In genomic region chr11:10808553-10809372, GRCh38 we compare ENCODE assay signal across 8 cellular contexts. TPM values are rescaled to one million over a fixed set of nuclear protein-coding genes. Genes with fewer than 3 reads are reported as not detected.
DNase-seq lines count a peak whose midpoint lies in the region; ATAC-seq and TF ChIP-seq lines count a peak whose summit lies in the region.

EIF4G2 (minus strand) TSS chr11:10808926.

- CTCF ChIA-PET in activated naive CD4-positive, alpha-beta T cell treated with anti-CD3 and anti-CD28 coated beads, Interleukin-2, amount 10 ng/mL, durations not matched to agents 7 days and 5 days (lab: Charles Lee), result interaction anchor here (0.7 to 1.4 kb wide), 9 partner anchors 16 to 220 kb away, joined by 3 to 7 read pairs (median 4); partner anchors contain the start of gene ZBED5

- TF ChIP-seq CTCF in HFFc6 (IDR thresholded peaks at IDR 0.05) (peak; percentile 13; the same call in 1 of the 2 replicates), NB4 (IDR thresholded peaks at IDR 0.05; ENCODE audit: low read depth, low read length) (no peak), gastroesophageal sphincter (IDR thresholded peaks at IDR 0.05) (no peak)

- H3K4me1 ChIP-seq in gastroesophageal sphincter, result peaks cover 8 to 49% (median 19%) of the 10 kb centered on the region in 3 donors

- TF ChIP-seq EP300 in gastroesophageal sphincter (IDR thresholded peaks at IDR 0.05), result no peak

- H3K27ac ChIP-seq in SK-N-MC (peak within 1 kb of the TSS; percentile 96), gastroesophageal sphincter (peak within 1 kb of the TSS; percentile 97 to 99 (median 98))

- H3K4me1 Mint-ChIP-seq in HFFc6 (ENCODE audit: low read depth), result peaks cover 47% of the 10 kb centered on the region
- H3K4me1 Mint-ChIP-seq in activated naive CD4-positive, alpha-beta T cell treated with anti-CD3 and anti-CD28 coated beads, Interleukin-2, amount 10 ng/mL, durations not matched to agents 7 days and 5 days, result peaks cover 48% of the 10 kb centered on the region

- H3K9me3 Mint-ChIP-seq in HFFc6, result no peaks in the 10 kb centered on the region
- H3K9me3 Mint-ChIP-seq in activated naive CD4-positive, alpha-beta T cell treated with anti-CD3 and anti-CD28 coated beads, Interleukin-2, amount 10 ng/mL, durations not matched to agents 7 days and 5 days, result no peaks in the 10 kb centered on the region

- DNase-seq in GM04503 (ENCODE audit: low read depth) (peak; percentile 93), HFFc6 (peak; percentile 99), NB4 (ENCODE audit: low read depth) (peak; percentile 99), SK-N-MC (ENCODE audit: low read depth, low spot score) (peak; percentile 88), non-pigmented ciliary epithelial cell (ENCODE audit: low read depth) (peak; percentile 89), superior temporal gyrus (ENCODE audit: extremely low spot score) (peak; percentile 99)
- peak; percentile 98 for DNase-seq in activated naive CD4-positive, alpha-beta T cell treated with anti-CD3 and anti-CD28 coated beads, Interleukin-2, amount 10 ng/mL, durations not matched to agents 7 days and 5 days

- peak within 1 kb of the TSS; percentile 89 for H3K4me3 ChIP-seq in NB4 (ENCODE audit: low read depth, low read length)
- peak within 1 kb of the TSS; percentile 86 for H3K4me3 ChIP-seq in SK-N-MC
- peak within 1 kb of the TSS; percentile 77 to 96 for H3K4me3 ChIP-seq in gastroesophageal sphincter

- ATAC-seq in gastroesophageal sphincter, result peak; percentile 99

- H3K9me3 ChIP-seq in SK-N-MC (ENCODE audit: low read depth, low read length) (no peaks in the 10 kb centered on the region), gastroesophageal sphincter (no peaks in the 10 kb centered on the region)

- peak within 1 kb of the TSS; percentile 99 for H3K9ac ChIP-seq in SK-N-MC (ENCODE audit: insufficient read length)

- H3K27me3 Mint-ChIP-seq in HFFc6 (ENCODE audit: insufficient read depth), result peaks cover 13% of the 10 kb centered on the region
- peaks cover 9% of the 10 kb centered on the region for H3K27me3 Mint-ChIP-seq in activated naive CD4-positive, alpha-beta T cell treated with anti-CD3 and anti-CD28 coated beads, Interleukin-2, amount 10 ng/mL, durations not matched to agents 7 days and 5 days

- peak; percentile 99 for TF ChIP-seq POLR2A in NB4 (IDR thresholded peaks at IDR 0.05; ENCODE audit: extremely low read depth, insufficient read length)
- peak; percentile 100 for TF ChIP-seq POLR2A in gastroesophageal sphincter (IDR thresholded peaks at IDR 0.05)

- H3K4me3 Mint-ChIP-seq in HFFc6, result peak within 1 kb of the TSS; percentile 98
- H3K4me3 Mint-ChIP-seq in activated naive CD4-positive, alpha-beta T cell treated with anti-CD3 and anti-CD28 coated beads, Interleukin-2, amount 10 ng/mL, durations not matched to agents 7 days and 5 days, result peak within 1 kb of the TSS; percentile 83

- no peaks in the 10 kb centered on the region for H3K27me3 ChIP-seq in gastroesophageal sphincter

- 0% methylated on average over 15 to 19 of the region's 65 CpGs for WGBS in gastroesophageal sphincter (ENCODE audit: low coverage in 1 of 2), 2 donors

- H3K36me3 Mint-ChIP-seq in HFFc6 (ENCODE audit: low read depth), result peaks cover 37% of the 10 kb centered on the region
- peaks cover 48% of the 10 kb centered on the region for H3K36me3 Mint-ChIP-seq in activated naive CD4-positive, alpha-beta T cell treated with anti-CD3 and anti-CD28 coated beads, Interleukin-2, amount 10 ng/mL, durations not matched to agents 7 days and 5 days

- peak within 1 kb of the TSS; percentile 98 for H3K27ac Mint-ChIP-seq in HFFc6
- H3K27ac Mint-ChIP-seq in activated naive CD4-positive, alpha-beta T cell treated with anti-CD3 and anti-CD28 coated beads, Interleukin-2, amount 10 ng/mL, durations not matched to agents 7 days and 5 days, result peak within 1 kb of the TSS; percentile 99

- H3K36me3 ChIP-seq in SK-N-MC (ENCODE audit: insufficient read depth, low read length), result peaks cover 40% of the 10 kb centered on the region
- H3K36me3 ChIP-seq in gastroesophageal sphincter, result peaks cover 3 to 33% of the 10 kb centered on the region in 2 donors

RNA-seq across cellular contexts. Expression of gene EIF4G2, which starts in this region (rescaled TPM):
- total RNA-seq in HFFc6 (2021; fragmentation: NEBNext Ultra II Directional; extraction: Animal tissue kit (Norgen Biotek cat#: 25700)), result 1,000 to 10,000 TPM; 1,163 to 1,334 (median 1,242) TPM
- total RNA-seq in gastroesophageal sphincter, result 100 to 1,000 TPM; 587 to 866 (median 665) TPM

Comparison
In these comparisons a context has a peak if more than half of its experiments do, and no peak if none do; other contexts are left out.
1. Peak in every context shown above with its lines: DNase-seq, ATAC-seq, H3K4me3 ChIP-seq and H3K27ac ChIP-seq.